ENCODE assay signal across 17 cellular contexts in genomic region chr15:29099131-29099880, GRCh38.
"Had no signal": no experiment of that assay in that cellular context is flagged by ENCODE, and none has a peak within 500 bp of the region (broad histone marks: within the 10 kb centered on the region; RNA-seq: fewer than 3 reads in every experiment).

No MANE protein-coding gene starts in this region.

- H3K9me3 Mint-ChIP-seq: naive thymus-derived CD4-positive, alpha-beta T cell; stimulated activated effector memory CD8-positive, alpha-beta T cell treated with anti-CD3 and anti-CD28 coated beads, Interleukin-12 subunit alpha, Interleukin-12 subunit beta, amount 100 ng/mL, for 72 hours; type B pancreatic cell had no signal

- DNase-seq: colonic mucosa; dermis blood vessel endothelial cell; erythroblast; heart right ventricle; hypothalamus; mammary epithelial cell; naive thymus-derived CD4-positive, alpha-beta T cell; small intestine; stimulated activated CD4-positive, alpha-beta T cell treated with anti-CD3 and anti-CD28 coated beads, Interleukin-4, amount 100 ng/mL, for 1 hour; stimulated activated CD8-positive, alpha-beta memory T cell treated with anti-CD3 and anti-CD28 coated beads, Interleukin-4, amount 100 ng/mL, for 48 hours; stimulated activated naive CD8-positive, alpha-beta T cell treated with anti-CD3 and anti-CD28 coated beads, Interleukin-15, Interleukin-2, amounts not matched to agents 100 U/mL and 50 U/mL, for 24 hours; thyroid gland had no signal

- H3K9me3 ChIP-seq: colonic mucosa, heart right ventricle, right atrium auricular region, suprapubic skin, thyroid gland had no signal

- H3K36me3 ChIP-seq: colonic mucosa, heart right ventricle, right atrium auricular region, suprapubic skin, thyroid gland had no signal

- H3K27me3 ChIP-seq: colonic mucosa, right atrium auricular region, thyroid gland had no signal

- H3K27me3 Mint-ChIP-seq: naive thymus-derived CD4-positive, alpha-beta T cell; type B pancreatic cell had no signal

- H3K27ac ChIP-seq: colonic mucosa, heart right ventricle, right atrium auricular region, suprapubic skin, thyroid gland had no signal

- H3K4me3 ChIP-seq: colonic mucosa, heart right ventricle, right atrium auricular region, suprapubic skin, thyroid gland had no signal

- H3K4me1 Mint-ChIP-seq: stimulated activated effector memory CD8-positive, alpha-beta T cell treated with anti-CD3 and anti-CD28 coated beads, Interleukin-12 subunit alpha, Interleukin-12 subunit beta, amount 100 ng/mL, for 72 hours had no signal

- H3K4me3 Mint-ChIP-seq: stimulated activated effector memory CD8-positive, alpha-beta T cell treated with anti-CD3 and anti-CD28 coated beads, Interleukin-12 subunit alpha, Interleukin-12 subunit beta, amount 100 ng/mL, for 72 hours; type B pancreatic cell had no signal

- H3K4me1 ChIP-seq: colonic mucosa had no signal

- H3K27ac Mint-ChIP-seq: stimulated activated effector memory CD8-positive, alpha-beta T cell treated with anti-CD3 and anti-CD28 coated beads, Interleukin-12 subunit alpha, Interleukin-12 subunit beta, amount 100 ng/mL, for 72 hours; type B pancreatic cell had no signal

- ATAC-seq: heart right ventricle; left lobe of liver; naive thymus-derived CD4-positive, alpha-beta T cell; stimulated activated effector memory CD8-positive, alpha-beta T cell treated with anti-CD3 and anti-CD28 coated beads, Interleukin-12 subunit alpha, Interleukin-12 subunit beta, amount 100 ng/mL, for 72 hours; stimulated activated naive CD8-positive, alpha-beta T cell treated with anti-CD3 and anti-CD28 coated beads, Interleukin-15, Interleukin-2, amounts not matched to agents 100 U/mL and 50 U/mL, for 24 hours had no signal
